11 cellular contexts compared by ENCODE assay signal in genomic region chr6:134640229-134640628, GRCh38.
"Had no signal": no experiment of that assay in that cellular context is flagged by ENCODE, and none has a peak within 500 bp of the region (broad histone marks: within the 10 kb centered on the region; RNA-seq: fewer than 3 reads in every experiment).

No MANE protein-coding gene starts in this region.

- H3K4me3 Mint-ChIP-seq: activated CD8-positive, alpha-beta memory T cell treated with anti-CD3 and anti-CD28 coated beads, Interleukin-2, amount 10 ng/mL, durations not matched to agents 7 days and 5 days; activated T-cell treated with anti-CD3 and anti-CD28 coated beads, Interleukin-2, amount 50 U/mL, for 24 hours; mesothelial cell of epicardium; stimulated activated naive B cell treated with anti-CD40 and anti-IgM and Interleukin-4, amounts not matched to agents 10 μg/mL and 1 μg/mL and 100 μg/mL, for 72 hours; type B pancreatic cell had no signal

- H3K9me3 ChIP-seq: esophagus squamous epithelium, prostate gland, right lobe of liver, spleen had no signal

- H3K27me3 Mint-ChIP-seq: activated CD8-positive, alpha-beta memory T cell treated with anti-CD3 and anti-CD28 coated beads, Interleukin-2, amount 10 ng/mL, durations not matched to agents 7 days and 5 days; activated T-cell treated with anti-CD3 and anti-CD28 coated beads, Interleukin-2, amount 50 U/mL, for 24 hours had no signal

- H3K27me3 ChIP-seq: esophagus squamous epithelium, right lobe of liver, spleen had no signal

- H3K4me3 ChIP-seq: esophagus squamous epithelium, prostate gland, right lobe of liver, spleen had no signal

- H3K27ac ChIP-seq: prostate gland, right lobe of liver had no signal

- H3K27ac Mint-ChIP-seq: activated CD8-positive, alpha-beta memory T cell treated with anti-CD3 and anti-CD28 coated beads, Interleukin-2, amount 10 ng/mL, durations not matched to agents 7 days and 5 days; activated T-cell treated with anti-CD3 and anti-CD28 coated beads, Interleukin-2, amount 50 U/mL, for 24 hours; mesothelial cell of epicardium; stimulated activated naive B cell treated with anti-CD40 and anti-IgM and Interleukin-4, amounts not matched to agents 10 μg/mL and 1 μg/mL and 100 μg/mL, for 72 hours; type B pancreatic cell had no signal

- H3K4me1 ChIP-seq: prostate gland had no signal

- H3K36me3 Mint-ChIP-seq: activated CD8-positive, alpha-beta memory T cell treated with anti-CD3 and anti-CD28 coated beads, Interleukin-2, amount 10 ng/mL, durations not matched to agents 7 days and 5 days; activated naive CD4-positive, alpha-beta T cell treated with anti-CD3 and anti-CD28 coated beads, Interleukin-2, amount 50 U/mL, for 72 hours; mesothelial cell of epicardium; stimulated activated naive B cell treated with anti-CD40 and anti-IgM and Interleukin-4, amounts not matched to agents 10 μg/mL and 1 μg/mL and 100 μg/mL, for 72 hours had no signal

- H3K36me3 ChIP-seq: esophagus squamous epithelium, prostate gland, right lobe of liver, spleen had no signal

- H3K9me3 Mint-ChIP-seq: activated naive CD4-positive, alpha-beta T cell treated with anti-CD3 and anti-CD28 coated beads, Interleukin-2, amount 50 U/mL, for 72 hours; activated T-cell treated with anti-CD3 and anti-CD28 coated beads, Interleukin-2, amount 50 U/mL, for 24 hours; mesothelial cell of epicardium; naive thymus-derived CD4-positive, alpha-beta T cell; stimulated activated naive B cell treated with anti-CD40 and anti-IgM and Interleukin-4, amounts not matched to agents 10 μg/mL and 1 μg/mL and 100 μg/mL, for 72 hours had no signal
